ENCODE assay signal across 9 cellular contexts in genomic region chr15:52464478-52464877, GRCh38.
DNase-seq lines count a peak whose midpoint lies in the region; ATAC-seq and TF ChIP-seq lines count a peak whose summit lies in the region.
"Had no signal": no experiment of that assay in that cellular context is flagged by ENCODE, and none has a peak within 500 bp of the region (broad histone marks: within the 10 kb centered on the region; RNA-seq: fewer than 3 reads in every experiment).

No MANE protein-coding gene starts in this region.

- TF ChIP-seq CTCF in glutamatergic neuron (IDR thresholded peaks at IDR 0.05; ENCODE audit: partially characterized antibody, unreplicated experiment), result no peak
- no peak for TF ChIP-seq CTCF in brain microvascular endothelial cell (IDR thresholded peaks at IDR 0.05; ENCODE audit: low read depth, low read length, missing control alignments)

- no peaks in the 10 kb centered on the region for H3K36me3 Mint-ChIP-seq in glutamatergic neuron (ENCODE audit: unreplicated experiment)

- in situ Hi-C loops in brain microvascular endothelial cell (cut with HindIII; ENCODE audit: low pct_ligation_motif_present, low sequenced_read_pairs), result no loop called here

- H3K4me3 ChIP-seq in brain microvascular endothelial cell (ENCODE audit: low read depth, low read length), result no peak overlapping the region
- H3K4me3 ChIP-seq: heart right ventricle had no signal

- ATAC-seq in GM18499 (IDR thresholded peaks at IDR 0.05; ENCODE audit: insufficient read depth, unreplicated experiment), result peak; percentile 48
- ATAC-seq in GM21367 (IDR thresholded peaks at IDR 0.05; ENCODE audit: unreplicated experiment), result peak; percentile 56
- peak; percentile 61 for ATAC-seq in HG03439 (IDR thresholded peaks at IDR 0.05; ENCODE audit: unreplicated experiment)

- H3K9me3 Mint-ChIP-seq in glutamatergic neuron (ENCODE audit: unreplicated experiment), result peaks cover 5% of the 10 kb centered on the region

- H3K27me3 ChIP-seq in brain microvascular endothelial cell (replicated peaks), result no peaks in the 10 kb centered on the region
- H3K27me3 ChIP-seq: heart right ventricle had no signal

- DNase-seq in epithelial cell of prostate (ENCODE audit: low read depth, low spot score) (no peak), DMS53 (lab: John Stamatoyannopoulos, UW) (no peak), glutamatergic neuron (no peak), glomerular visceral epithelial cell (ENCODE audit: extremely low spot score) (no peak), brain microvascular endothelial cell (no peak)
- DNase-seq: heart right ventricle had no signal

- H3K27ac ChIP-seq in epithelial cell of prostate, result peak overlapping the region; percentile 35
- H3K27ac ChIP-seq in brain microvascular endothelial cell, result no peak overlapping the region

- H3K4me1 Mint-ChIP-seq in glutamatergic neuron (ENCODE audit: low read depth, unreplicated experiment), result peaks cover 2% of the 10 kb centered on the region

- H3K4me3 Mint-ChIP-seq in glutamatergic neuron (ENCODE audit: unreplicated experiment), result no peak overlapping the region

- H3K27ac Mint-ChIP-seq in glutamatergic neuron (ENCODE audit: unreplicated experiment), result no peak overlapping the region

- peaks cover 6% of the 10 kb centered on the region for H3K27me3 Mint-ChIP-seq in glutamatergic neuron (ENCODE audit: unreplicated experiment)

- H3K36me3 ChIP-seq in brain microvascular endothelial cell (replicated peaks), result no peaks in the 10 kb centered on the region
- H3K36me3 ChIP-seq: heart right ventricle had no signal
